Comparison of ENCODE assay signal across 8 cellular contexts in the genomic region with DNA sequence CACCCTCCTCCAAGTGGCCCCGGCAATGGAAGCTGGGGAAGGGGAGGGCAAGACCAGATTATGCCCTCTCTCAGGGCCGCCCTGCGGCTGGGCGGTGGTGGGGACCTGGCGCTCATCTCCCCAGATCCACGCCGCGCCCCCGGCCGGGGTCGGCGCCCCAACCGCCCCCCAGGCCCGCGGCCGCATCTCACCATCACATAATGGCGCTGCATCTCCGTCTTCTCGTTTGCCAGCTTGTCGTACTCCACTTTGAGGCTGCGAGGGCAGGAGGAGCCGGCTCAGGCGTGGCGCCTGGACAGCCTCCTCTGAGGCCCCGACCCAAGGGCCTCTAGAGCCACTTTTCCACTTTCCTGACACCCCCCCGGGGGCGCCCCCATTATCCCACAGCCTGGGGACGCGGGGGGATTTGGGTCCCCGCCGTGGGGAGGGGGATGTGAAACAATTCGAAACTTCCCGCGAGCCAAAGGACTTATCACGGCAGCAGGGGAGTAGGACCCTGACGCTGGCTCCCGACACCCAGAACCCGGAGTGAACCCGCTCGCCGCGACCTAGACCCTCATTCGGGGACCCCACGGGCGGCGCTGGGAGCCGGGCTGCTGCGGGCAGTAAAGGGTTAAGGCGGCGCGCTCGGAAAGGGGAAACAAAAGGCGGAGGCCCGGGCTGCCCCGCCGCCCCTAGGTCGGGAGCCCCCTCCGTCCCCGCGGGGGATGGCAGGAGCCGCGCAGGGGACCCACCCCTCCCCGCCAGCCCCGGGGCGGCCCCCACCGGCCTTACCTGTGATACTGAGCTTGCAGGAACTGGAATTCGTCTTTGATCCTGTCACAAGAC. TPM values are rescaled to one million over a fixed set of nuclear protein-coding genes. Genes with fewer than 3 reads are reported as not detected.
DNase-seq lines count a peak whose midpoint lies in the region; ATAC-seq and TF ChIP-seq lines count a peak whose summit lies in the region.

No MANE protein-coding gene starts in this region.

- CTCF ChIA-PET in GM10248 (lab: Yijun Ruan, JAX), result interaction anchor here (0.8 to 3.0 kb wide), 5 partner anchors 10 to 365 kb away, joined by 3 to 8 read pairs (median 3); no protein-coding TSS in a partner anchor

- DNase-seq in GM10248 (ENCODE audit: extremely low spot score) (peak; percentile 65), NOMO-1 (lab: John Stamatoyannopoulos, UW; ENCODE audit: unreplicated experiment in 2 of 2) (peak; percentile 24 to 59), left ventricle myocardium superior (peak; percentile 58), sciatic nerve (ENCODE audit: low spot score) (peak; percentile 77), mesenteric fat pad (ENCODE audit: low spot score) (no peak), NCI-H187 (lab: John Stamatoyannopoulos, UW) (no peak)
- DNase-seq in activated T-helper 9 cell treated with anti-CD3 and anti-CD28 coated beads, Interleukin-2, amount 50 U/mL, for 16 hours (ENCODE audit: low read depth), result peak; percentile 44

- POLR2A ChIA-PET in GM10248 (lab: Yijun Ruan, JAX), result no interaction called here

- intact Hi-C loops in left ventricle myocardium superior (cut with micrococcal nuclease) (loop anchor here (10.0 kb wide), 1 partner anchor 169 kb away; no protein-coding TSS in a partner anchor), sciatic nerve (cut with DNase I) (loop anchor here (5.0 to 10.0 kb wide), 2 partner anchors 33 to 611 kb away; no protein-coding TSS in a partner anchor)

- TF ChIP-seq CTCF in GM10248 (IDR thresholded peaks at IDR 0.05; ENCODE audit: control extremely low read depth, extremely low read depth, low read depth, missing control alignments), result no peak

- ATAC-seq in left ventricle myocardium superior (no peak), sciatic nerve (no peak), GM19463 (IDR thresholded peaks at IDR 0.05; ENCODE audit: unreplicated experiment) (no peak)

RNA-seq across cellular contexts. Expression of a gene that starts 2.1 kb away (rescaled TPM):
- total RNA-seq in left ventricle myocardium superior (12.8 TPM), sciatic nerve (90.1 TPM), mesenteric fat pad (52.5 TPM)

Comparison
In these comparisons a context has a peak if more than half of its experiments do, and no peak if none do; other contexts are left out.
1. DNase-seq: peak in GM10248 (single experiment), NOMO-1 (2 of 2), activated T-helper 9 cell treated with anti-CD3 and anti-CD28 coated beads, Interleukin-2, amount 50 U/mL, for 16 hours (single experiment), left ventricle myocardium superior (single experiment) and sciatic nerve (single experiment); none in mesenteric fat pad (single experiment) and NCI-H187 (0 of 2).